1 cellular context compared by ENCODE assay signal in the genomic region with DNA sequence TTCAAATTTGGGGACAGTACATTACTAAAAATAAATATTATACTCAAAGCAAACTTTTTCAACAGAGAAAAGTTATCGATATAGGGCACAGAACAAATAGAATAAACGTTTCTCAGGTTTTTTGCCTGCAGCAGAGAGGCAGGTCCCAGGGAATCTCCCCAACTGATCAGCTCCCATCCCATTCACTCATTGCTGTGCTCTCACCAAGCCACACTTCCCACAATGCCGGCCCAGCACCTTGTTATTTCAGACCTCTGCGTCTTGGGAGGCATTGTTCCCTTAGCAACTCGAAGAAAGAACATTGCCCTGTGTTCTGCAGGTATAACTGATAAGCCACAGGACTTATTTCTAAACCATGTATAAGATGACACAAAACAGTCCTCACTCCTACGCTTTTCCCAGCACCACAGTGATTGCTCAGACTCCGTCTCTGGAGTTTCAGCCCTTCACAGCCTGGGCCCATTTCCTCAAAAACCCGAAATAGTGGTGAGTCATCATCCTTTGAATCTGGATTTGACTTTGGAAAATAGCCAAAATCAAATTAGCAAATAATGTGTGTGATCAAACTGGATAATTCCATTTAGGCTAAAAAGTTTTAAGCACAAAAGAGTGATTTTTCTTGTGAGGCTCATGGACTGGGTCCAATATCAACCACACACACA.
A peak's percentile ranks its signal among the peaks of the same experiment; 100 is the strongest.
TF ChIP-seq lines count a peak whose summit lies in the region.

No MANE protein-coding gene starts in this region.

TF ChIP-seq in endothelial cell of umbilical vein, 7 proteins besides CTCF, POLR2A, EP300 and RAD21 (continued from another document):
- TF ChIP-seq, protein P1, sequence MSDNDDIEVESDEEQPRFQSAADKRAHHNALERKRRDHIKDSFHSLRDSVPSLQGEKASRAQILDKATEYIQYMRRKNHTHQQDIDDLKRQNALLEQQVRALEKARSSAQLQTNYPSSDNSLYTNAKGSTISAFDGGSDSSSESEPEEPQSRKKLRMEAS (IDR thresholded peaks at IDR 0.05; ENCODE audit: insufficient read depth, insufficient read length): no peak
- TF ChIP-seq FOS (IDR thresholded peaks at IDR 0.05; ENCODE audit: borderline replicate concordance, insufficient read depth, low read length) (peak; percentile 24), MYC (IDR thresholded peaks at IDR 0.05; ENCODE audit: low read depth, low read length) (no peak), POLR2AphosphoS5 (IDR thresholded peaks at IDR 0.05; ENCODE audit: insufficient read depth, low read depth, low read length) (no peak)
